In genomic region chr21:35394049-35394448, GRCh38 we compare ENCODE assay signal across 24 cellular contexts.
"Had no signal": no experiment of that assay in that cellular context is flagged by ENCODE, and none has a peak within 500 bp of the region (broad histone marks: within the 10 kb centered on the region; RNA-seq: fewer than 3 reads in every experiment).

No MANE protein-coding gene starts in this region.

- H3K36me3 ChIP-seq: adrenal gland, colonic mucosa, esophagus squamous epithelium had no signal

- H3K27me3 ChIP-seq: adrenal gland, body of pancreas, colonic mucosa, esophagus squamous epithelium had no signal

- H3K36me3 Mint-ChIP-seq: activated CD4-positive, alpha-beta memory T cell treated with anti-CD3 and anti-CD28 coated beads for 36 hours; activated CD8-positive, alpha-beta memory T cell treated with anti-CD3 and anti-CD28 coated beads, Interleukin-2, amount 10 ng/mL, durations not matched to agents 7 days and 5 days; activated naive CD4-positive, alpha-beta T cell treated with anti-CD3 and anti-CD28 coated beads, Interleukin-2, amount 50 U/mL, for 24 hours; activated naive CD8-positive, alpha-beta T cell treated with anti-CD3 and anti-CD28 coated beads for 36 hours had no signal

- H3K4me1 ChIP-seq: adrenal gland, body of pancreas, colonic mucosa had no signal

- ATAC-seq: activated CD4-positive, alpha-beta T cell treated with anti-CD3 and anti-CD28 coated beads for 36 hours; activated CD8-positive, alpha-beta memory T cell treated with anti-CD3 and anti-CD28 coated beads, Interleukin-2, amount 10 ng/mL, durations not matched to agents 7 days and 5 days; activated CD8-positive, alpha-beta T cell treated with anti-CD3 and anti-CD28 coated beads, Interleukin-2, amount 10 ng/mL, durations not matched to agents 7 days and 5 days; body of pancreas had no signal

- H3K27me3 Mint-ChIP-seq: activated CD4-positive, alpha-beta memory T cell treated with anti-CD3 and anti-CD28 coated beads for 36 hours; activated CD4-positive, alpha-beta T cell treated with anti-CD3 and anti-CD28 coated beads for 36 hours; activated CD4-positive, alpha-beta T cell treated with anti-CD3 and anti-CD28 coated beads, Interleukin-2, amount 10 ng/mL, durations not matched to agents 24 days and 14 days; activated naive CD4-positive, alpha-beta T cell treated with anti-CD3 and anti-CD28 coated beads, Interleukin-2, amount 50 U/mL, for 24 hours; activated naive CD8-positive, alpha-beta T cell treated with anti-CD3 and anti-CD28 coated beads for 36 hours had no signal

- DNase-seq: activated CD4-positive, alpha-beta memory T cell treated with anti-CD3 and anti-CD28 coated beads for 36 hours; activated CD4-positive, alpha-beta T cell treated with anti-CD3 and anti-CD28 coated beads for 36 hours; activated CD4-positive, alpha-beta T cell treated with anti-CD3 and anti-CD28 coated beads, Interleukin-2, amount 10 ng/mL, durations not matched to agents 24 days and 14 days; activated CD4-positive, CD25-positive, alpha-beta regulatory T cell; activated CD4-positive, CD25-positive, alpha-beta regulatory T cell treated with anti-CD3 and anti-CD28 coated beads, Interleukin-2, amount 50 U/mL, for 72 hours; activated CD8-positive, alpha-beta memory T cell treated with anti-CD3 and anti-CD28 coated beads, Interleukin-2, amount 10 ng/mL, durations not matched to agents 7 days and 5 days; activated CD8-positive, alpha-beta memory T cell treated with anti-CD3 and anti-CD28 coated beads, Interleukin-2, amount 50 U/mL, for 4 hours; activated CD8-positive, alpha-beta T cell treated with anti-CD3 and anti-CD28 coated beads, Interleukin-2, amount 10 ng/mL, durations not matched to agents 7 days and 5 days; activated effector memory CD4-positive, alpha-beta T cell treated with anti-CD3 and anti-CD28 coated beads, Interleukin-2, amount 50 U/mL, for 16 hours; activated naive CD4-positive, alpha-beta T cell treated with anti-CD3 and anti-CD28 coated beads for 36 hours; activated naive CD8-positive, alpha-beta T cell treated with anti-CD3 and anti-CD28 coated beads for 36 hours; activated naive CD8-positive, alpha-beta T cell treated with anti-CD3 and anti-CD28 coated beads, Interleukin-2, amount 50 U/mL, for 24 hours; activated T-cell treated with anti-CD3 and anti-CD28 coated beads, Interleukin-2, amount 50 U/mL, for 1 hour; central memory CD4-positive, alpha-beta T cell; cerebellar nuclear complex; colonic mucosa; effector CD8-positive, alpha-beta T cell; esophagus squamous epithelium; foreskin fibroblast had no signal

- H3K9me3 Mint-ChIP-seq: activated CD4-positive, alpha-beta memory T cell treated with anti-CD3 and anti-CD28 coated beads for 36 hours; activated naive CD4-positive, alpha-beta T cell treated with anti-CD3 and anti-CD28 coated beads, Interleukin-2, amount 50 U/mL, for 24 hours; activated naive CD8-positive, alpha-beta T cell treated with anti-CD3 and anti-CD28 coated beads, Interleukin-2, amount 50 U/mL, for 24 hours had no signal

- H3K27ac Mint-ChIP-seq: activated CD4-positive, alpha-beta T cell treated with anti-CD3 and anti-CD28 coated beads for 36 hours; activated CD4-positive, alpha-beta T cell treated with anti-CD3 and anti-CD28 coated beads, Interleukin-2, amount 10 ng/mL, durations not matched to agents 24 days and 14 days; activated CD8-positive, alpha-beta memory T cell treated with anti-CD3 and anti-CD28 coated beads, Interleukin-2, amount 10 ng/mL, durations not matched to agents 7 days and 5 days; activated CD8-positive, alpha-beta T cell treated with anti-CD3 and anti-CD28 coated beads, Interleukin-2, amount 10 ng/mL, durations not matched to agents 7 days and 5 days; activated naive CD4-positive, alpha-beta T cell treated with anti-CD3 and anti-CD28 coated beads for 36 hours; activated naive CD4-positive, alpha-beta T cell treated with anti-CD3 and anti-CD28 coated beads, Interleukin-2, amount 50 U/mL, for 24 hours; activated naive CD8-positive, alpha-beta T cell treated with anti-CD3 and anti-CD28 coated beads for 36 hours; activated naive CD8-positive, alpha-beta T cell treated with anti-CD3 and anti-CD28 coated beads, Interleukin-2, amount 50 U/mL, for 24 hours; activated T-helper 1 cell treated with anti-CD3 and anti-CD28 coated beads, Interleukin-12 subunit alpha, Interleukin-12 subunit beta, Interleukin-2, Interleukin-4 antibody, amounts not matched to agents 30 ng/mL and 10 ng/mL and 1 ng/mL, durations not matched to agents 14 hours and 24 hours and 36 hours had no signal

- H3K27ac ChIP-seq: adrenal gland, body of pancreas, colonic mucosa, epithelial cell of prostate, esophagus squamous epithelium had no signal

- H3K4me3 Mint-ChIP-seq: activated CD4-positive, alpha-beta memory T cell treated with anti-CD3 and anti-CD28 coated beads for 36 hours; activated CD4-positive, alpha-beta T cell treated with anti-CD3 and anti-CD28 coated beads for 36 hours; activated CD4-positive, alpha-beta T cell treated with anti-CD3 and anti-CD28 coated beads, Interleukin-2, amount 10 ng/mL, durations not matched to agents 24 days and 14 days; activated CD8-positive, alpha-beta memory T cell treated with anti-CD3 and anti-CD28 coated beads, Interleukin-2, amount 10 ng/mL, durations not matched to agents 7 days and 5 days; activated CD8-positive, alpha-beta T cell treated with anti-CD3 and anti-CD28 coated beads, Interleukin-2, amount 10 ng/mL, durations not matched to agents 7 days and 5 days; activated naive CD4-positive, alpha-beta T cell treated with anti-CD3 and anti-CD28 coated beads for 36 hours; activated naive CD4-positive, alpha-beta T cell treated with anti-CD3 and anti-CD28 coated beads, Interleukin-2, amount 50 U/mL, for 24 hours; activated naive CD8-positive, alpha-beta T cell treated with anti-CD3 and anti-CD28 coated beads for 36 hours; activated naive CD8-positive, alpha-beta T cell treated with anti-CD3 and anti-CD28 coated beads, Interleukin-2, amount 50 U/mL, for 24 hours; activated T-helper 1 cell treated with anti-CD3 and anti-CD28 coated beads, Interleukin-12 subunit alpha, Interleukin-12 subunit beta, Interleukin-2, Interleukin-4 antibody, amounts not matched to agents 30 ng/mL and 10 ng/mL and 1 ng/mL, durations not matched to agents 14 hours and 24 hours and 36 hours had no signal

- H3K4me3 ChIP-seq: adrenal gland, body of pancreas, colonic mucosa, esophagus squamous epithelium had no signal

- H3K9me3 ChIP-seq: adrenal gland, body of pancreas, colonic mucosa, esophagus squamous epithelium had no signal
